In the genomic region with DNA sequence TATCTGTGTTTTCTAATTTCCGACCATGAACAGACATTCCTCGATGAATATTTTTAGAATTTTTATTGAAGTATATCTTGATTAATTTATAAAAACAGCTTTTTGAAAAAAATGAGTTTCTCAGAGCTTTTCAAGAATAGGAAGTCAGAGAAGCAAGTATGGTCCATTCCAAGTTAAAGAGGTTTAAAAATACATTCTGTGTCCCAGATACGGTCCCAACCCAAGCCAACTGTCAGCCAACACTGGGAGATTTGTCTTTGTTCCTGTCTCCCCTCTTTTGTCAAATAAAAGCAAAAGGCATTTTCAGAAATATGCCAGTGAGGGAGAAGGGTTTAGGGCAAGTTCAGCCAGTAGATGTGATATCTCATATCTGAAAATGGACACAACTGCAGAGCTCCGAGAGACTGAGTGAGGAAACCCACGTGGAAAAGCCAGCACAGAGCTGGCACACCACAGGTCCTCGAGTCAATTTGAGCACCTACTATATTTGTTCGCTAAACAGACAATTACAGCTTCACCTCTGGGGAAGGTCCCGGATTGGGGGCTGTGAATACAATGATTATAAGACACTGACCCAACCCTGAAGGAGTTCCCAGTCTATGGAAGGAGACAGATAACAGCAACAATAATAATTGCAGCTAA, we compare ENCODE assay signal across 1 cellular context.
TF ChIP-seq lines count a peak whose summit lies in the region.

No MANE protein-coding gene starts in this region.

TF ChIP-seq in IMR-90, 13 proteins besides CTCF, POLR2A, EP300 and RAD21 (continued from another document):
- no peak for TF ChIP-seq CHD1 (IDR thresholded peaks at IDR 0.05; ENCODE audit: low read depth, low read length)
- no peak for TF ChIP-seq MXI1 (IDR thresholded peaks at IDR 0.05; ENCODE audit: borderline replicate concordance, low read depth, low read length)
- TF ChIP-seq NFE2L2 (IDR thresholded peaks at IDR 0.05; ENCODE audit: low read depth, low read length), result no peak
- TF ChIP-seq RCOR1 (IDR thresholded peaks at IDR 0.05; ENCODE audit: insufficient replicate concordance, low read length), result no peak
- TF ChIP-seq, protein P1, sequence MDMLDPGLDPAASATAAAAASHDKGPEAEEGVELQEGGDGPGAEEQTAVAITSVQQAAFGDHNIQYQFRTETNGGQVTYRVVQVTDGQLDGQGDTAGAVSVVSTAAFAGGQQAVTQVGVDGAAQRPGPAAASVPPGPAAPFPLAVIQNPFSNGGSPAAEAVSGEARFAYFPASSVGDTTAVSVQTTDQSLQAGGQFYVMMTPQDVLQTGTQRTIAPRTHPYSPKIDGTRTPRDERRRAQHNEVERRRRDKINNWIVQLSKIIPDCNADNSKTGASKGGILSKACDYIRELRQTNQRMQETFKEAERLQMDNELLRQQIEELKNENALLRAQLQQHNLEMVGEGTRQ (IDR thresholded peaks at IDR 0.05; ENCODE audit: low read depth, low read length), result no peak
